Comparison of ENCODE assay signal across 2 cellular contexts in genomic region chr2:55236992-55237543, GRCh38.
TF ChIP-seq lines count a peak whose summit lies in the region.

No MANE protein-coding gene starts in this region.

TF ChIP-seq in GM23338, 12 proteins besides CTCF, POLR2A, EP300 and RAD21:
- TF ChIP-seq JUNB (IDR thresholded peaks at IDR 0.05; ENCODE audit: unreplicated experiment) (no peak), ZNF331 (CRISPR knock-in tag; IDR thresholded peaks at IDR 0.05; ENCODE audit: low read depth) (no peak)
- TF ChIP-seq, protein P1, sequence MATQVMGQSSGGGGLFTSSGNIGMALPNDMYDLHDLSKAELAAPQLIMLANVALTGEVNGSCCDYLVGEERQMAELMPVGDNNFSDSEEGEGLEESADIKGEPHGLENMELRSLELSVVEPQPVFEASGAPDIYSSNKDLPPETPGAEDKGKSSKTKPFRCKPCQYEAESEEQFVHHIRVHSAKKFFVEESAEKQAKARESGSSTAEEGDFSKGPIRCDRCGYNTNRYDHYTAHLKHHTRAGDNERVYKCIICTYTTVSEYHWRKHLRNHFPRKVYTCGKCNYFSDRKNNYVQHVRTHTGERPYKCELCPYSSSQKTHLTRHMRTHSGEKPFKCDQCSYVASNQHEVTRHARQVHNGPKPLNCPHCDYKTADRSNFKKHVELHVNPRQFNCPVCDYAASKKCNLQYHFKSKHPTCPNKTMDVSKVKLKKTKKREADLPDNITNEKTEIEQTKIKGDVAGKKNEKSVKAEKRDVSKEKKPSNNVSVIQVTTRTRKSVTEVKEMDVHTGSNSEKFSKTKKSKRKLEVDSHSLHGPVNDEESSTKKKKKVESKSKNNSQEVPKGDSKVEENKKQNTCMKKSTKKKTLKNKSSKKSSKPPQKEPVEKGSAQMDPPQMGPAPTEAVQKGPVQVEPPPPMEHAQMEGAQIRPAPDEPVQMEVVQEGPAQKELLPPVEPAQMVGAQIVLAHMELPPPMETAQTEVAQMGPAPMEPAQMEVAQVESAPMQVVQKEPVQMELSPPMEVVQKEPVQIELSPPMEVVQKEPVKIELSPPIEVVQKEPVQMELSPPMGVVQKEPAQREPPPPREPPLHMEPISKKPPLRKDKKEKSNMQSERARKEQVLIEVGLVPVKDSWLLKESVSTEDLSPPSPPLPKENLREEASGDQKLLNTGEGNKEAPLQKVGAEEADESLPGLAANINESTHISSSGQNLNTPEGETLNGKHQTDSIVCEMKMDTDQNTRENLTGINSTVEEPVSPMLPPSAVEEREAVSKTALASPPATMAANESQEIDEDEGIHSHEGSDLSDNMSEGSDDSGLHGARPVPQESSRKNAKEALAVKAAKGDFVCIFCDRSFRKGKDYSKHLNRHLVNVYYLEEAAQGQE (IDR thresholded peaks at IDR 0.05; ENCODE audit: unreplicated experiment) = no peak
- TF ChIP-seq, protein P2, sequence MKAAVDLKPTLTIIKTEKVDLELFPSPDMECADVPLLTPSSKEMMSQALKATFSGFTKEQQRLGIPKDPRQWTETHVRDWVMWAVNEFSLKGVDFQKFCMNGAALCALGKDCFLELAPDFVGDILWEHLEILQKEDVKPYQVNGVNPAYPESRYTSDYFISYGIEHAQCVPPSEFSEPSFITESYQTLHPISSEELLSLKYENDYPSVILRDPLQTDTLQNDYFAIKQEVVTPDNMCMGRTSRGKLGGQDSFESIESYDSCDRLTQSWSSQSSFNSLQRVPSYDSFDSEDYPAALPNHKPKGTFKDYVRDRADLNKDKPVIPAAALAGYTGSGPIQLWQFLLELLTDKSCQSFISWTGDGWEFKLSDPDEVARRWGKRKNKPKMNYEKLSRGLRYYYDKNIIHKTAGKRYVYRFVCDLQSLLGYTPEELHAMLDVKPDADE (IDR thresholded peaks at IDR 0.05) = no peak

TF ChIP-seq in PFSK-1, 5 proteins besides CTCF, POLR2A, EP300 and RAD21:
- peak; percentile 75; the same call in 1 of the 2 replicates for TF ChIP-seq POLR2AphosphoS5 (IDR thresholded peaks at IDR 0.05; ENCODE audit: low read depth, low read length)
- TF ChIP-seq, protein P1 (IDR thresholded peaks at IDR 0.05; ENCODE audit: insufficient read depth in 1 of 2, low read depth in 2 of 2, low read length in 2 of 2) = no peak
